ENCODE assay signal across 1 cellular context in the genomic region with DNA sequence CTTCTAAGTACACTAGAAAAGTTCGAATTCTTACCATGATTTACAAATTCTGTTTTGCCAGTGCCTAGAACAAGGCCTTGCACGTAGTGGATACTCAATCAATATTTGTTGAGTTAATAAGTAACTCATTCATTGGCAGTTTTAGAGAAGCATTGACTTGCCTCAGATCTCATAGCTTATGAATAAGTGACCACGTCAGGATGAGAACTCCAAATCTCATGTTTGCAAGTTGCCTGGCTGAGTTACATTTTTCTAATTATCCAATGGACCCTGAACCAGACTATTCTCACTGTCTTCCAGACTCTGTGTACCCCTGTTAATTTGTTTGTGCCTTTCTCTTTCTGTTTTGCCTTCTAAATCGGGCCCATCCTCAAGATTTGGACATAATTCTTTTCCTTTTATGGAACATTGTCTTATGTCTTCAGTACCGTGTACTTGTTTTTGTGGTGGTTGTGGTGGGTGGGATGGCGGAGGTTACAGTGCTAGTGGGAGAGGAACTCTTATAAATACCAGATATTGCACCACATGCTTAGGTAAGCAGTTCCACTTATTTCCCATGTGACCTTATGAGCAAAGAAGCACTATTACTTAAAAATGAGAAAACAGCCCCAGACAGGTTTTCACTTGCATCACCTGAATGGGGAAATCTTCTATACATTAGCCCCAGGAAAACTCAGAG.
TF ChIP-seq lines count a peak whose summit lies in the region.

No MANE protein-coding gene starts in this region.

TF ChIP-seq in HepG2, 621 proteins besides CTCF, POLR2A, EP300 and RAD21 (continued from another document and continues in another):
- TF ChIP-seq, protein P1, sequence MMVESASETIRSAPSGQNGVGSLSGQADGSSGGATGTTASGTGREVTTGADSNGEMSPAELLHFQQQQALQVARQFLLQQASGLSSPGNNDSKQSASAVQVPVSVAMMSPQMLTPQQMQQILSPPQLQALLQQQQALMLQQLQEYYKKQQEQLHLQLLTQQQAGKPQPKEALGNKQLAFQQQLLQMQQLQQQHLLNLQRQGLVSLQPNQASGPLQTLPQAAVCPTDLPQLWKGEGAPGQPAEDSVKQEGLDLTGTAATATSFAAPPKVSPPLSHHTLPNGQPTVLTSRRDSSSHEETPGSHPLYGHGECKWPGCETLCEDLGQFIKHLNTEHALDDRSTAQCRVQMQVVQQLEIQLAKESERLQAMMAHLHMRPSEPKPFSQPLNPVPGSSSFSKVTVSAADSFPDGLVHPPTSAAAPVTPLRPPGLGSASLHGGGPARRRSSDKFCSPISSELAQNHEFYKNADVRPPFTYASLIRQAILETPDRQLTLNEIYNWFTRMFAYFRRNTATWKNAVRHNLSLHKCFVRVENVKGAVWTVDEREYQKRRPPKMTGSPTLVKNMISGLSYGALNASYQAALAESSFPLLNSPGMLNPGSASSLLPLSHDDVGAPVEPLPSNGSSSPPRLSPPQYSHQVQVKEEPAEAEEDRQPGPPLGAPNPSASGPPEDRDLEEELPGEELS (CRISPR knock-in tag; IDR thresholded peaks at IDR 0.05) = peak; percentile 23; the same call in 1 of the 2 replicates
- TF ChIP-seq ZNF564 (CRISPR knock-in tag; IDR thresholded peaks at IDR 0.05) (no peak), MEIS1 (CRISPR knock-in tag; IDR thresholded peaks at IDR 0.05; ENCODE audit: borderline replicate concordance) (0 out of 2 replicates have a peak, but pooled peaks have one; percentile 24), FOSL1 (CRISPR knock-in tag; IDR thresholded peaks at IDR 0.05; ENCODE audit: borderline replicate concordance) (no peak), EEA1 (CRISPR knock-in tag; IDR thresholded peaks at IDR 0.05; ENCODE audit: borderline replicate concordance) (no peak), KLF11 (CRISPR knock-in tag; IDR thresholded peaks at IDR 0.05) (peak; percentile 22; the same call in 1 of the 2 replicates), SOX13 (IDR thresholded peaks at IDR 0.05) (no peak), SOX13 (CRISPR knock-in tag; conservative IDR thresholded peaks at IDR 0.05 in 1 of 2, IDR thresholded peaks at IDR 0.05 in 1 of 2) (peak in 1 of 2 experiments; percentile 44; a peak in 1 of 4 replicates), ZNF839 (CRISPR knock-in tag; IDR thresholded peaks at IDR 0.05; ENCODE audit: borderline replicate concordance) (no peak), ZNF614 (CRISPR knock-in tag; IDR thresholded peaks at IDR 0.05; ENCODE audit: borderline replicate concordance) (0 out of 2 replicates have a peak, but pooled peaks have one; percentile 38), ZNF552 (CRISPR knock-in tag; IDR thresholded peaks at IDR 0.05; ENCODE audit: borderline replicate concordance) (no peak), SMAD3 (CRISPR knock-in tag; IDR thresholded peaks at IDR 0.05) (peak; percentile 65; the same call in 1 of the 2 replicates), NCOA2 (CRISPR knock-in tag; IDR thresholded peaks at IDR 0.05) (no peak), CEBPB (IDR thresholded peaks at IDR 0.05; ENCODE audit: borderline replicate concordance, low read depth, low read length) (peak; percentile 57; the same call in 1 of the 2 replicates), ISL2 (CRISPR knock-in tag; IDR thresholded peaks at IDR 0.05) (0 out of 2 replicates have a peak, but pooled peaks have one; percentile 25), RXRB (CRISPR knock-in tag; IDR thresholded peaks at IDR 0.05; ENCODE audit: borderline replicate concordance) (peak; percentile 33; the same call in 1 of the 2 replicates), CENPT (CRISPR knock-in tag; IDR thresholded peaks at IDR 0.05; ENCODE audit: low read depth) (no peak), ZNF546 (CRISPR knock-in tag; conservative IDR thresholded peaks at IDR 0.05) (no peak), ZNF207 (IDR thresholded peaks at IDR 0.05; ENCODE audit: borderline replicate concordance) (no peak), STAG1 (CRISPR knock-in tag; IDR thresholded peaks at IDR 0.05) (0 out of 2 replicates have a peak, but pooled peaks have one; percentile 4), HOXA3 (CRISPR knock-in tag; IDR thresholded peaks at IDR 0.05) (no peak), MED8 (CRISPR knock-in tag; IDR thresholded peaks at IDR 0.05; ENCODE audit: insufficient replicate concordance) (no peak), MIXL1 (CRISPR knock-in tag; IDR thresholded peaks at IDR 0.05) (peak; percentile 79), GTF3A (CRISPR knock-in tag; conservative IDR thresholded peaks at IDR 0.05) (no peak), ZNF124 (CRISPR knock-in tag; IDR thresholded peaks at IDR 0.05) (no peak), ZNF652 (CRISPR knock-in tag; IDR thresholded peaks at IDR 0.05; ENCODE audit: borderline replicate concordance, low read depth) (no peak), JUN (CRISPR knock-in tag; IDR thresholded peaks at IDR 0.05) (no peak), ATF1 (CRISPR knock-in tag; IDR thresholded peaks at IDR 0.05) (peak; percentile 57; the same call in 1 of the 2 replicates), SOX6 (IDR thresholded peaks at IDR 0.05) (no peak), SOX6 (CRISPR knock-in tag; IDR thresholded peaks at IDR 0.05) (peak; percentile 32; the same call in 1 of the 2 replicates), TBP (CRISPR knock-in tag; IDR thresholded peaks at IDR 0.05) (no peak), ONECUT2 (CRISPR knock-in tag; IDR thresholded peaks at IDR 0.05) (peak; percentile 92), ZNF205 (CRISPR knock-in tag; IDR thresholded peaks at IDR 0.05) (peak; percentile 99)
- TF ChIP-seq, protein P2, sequence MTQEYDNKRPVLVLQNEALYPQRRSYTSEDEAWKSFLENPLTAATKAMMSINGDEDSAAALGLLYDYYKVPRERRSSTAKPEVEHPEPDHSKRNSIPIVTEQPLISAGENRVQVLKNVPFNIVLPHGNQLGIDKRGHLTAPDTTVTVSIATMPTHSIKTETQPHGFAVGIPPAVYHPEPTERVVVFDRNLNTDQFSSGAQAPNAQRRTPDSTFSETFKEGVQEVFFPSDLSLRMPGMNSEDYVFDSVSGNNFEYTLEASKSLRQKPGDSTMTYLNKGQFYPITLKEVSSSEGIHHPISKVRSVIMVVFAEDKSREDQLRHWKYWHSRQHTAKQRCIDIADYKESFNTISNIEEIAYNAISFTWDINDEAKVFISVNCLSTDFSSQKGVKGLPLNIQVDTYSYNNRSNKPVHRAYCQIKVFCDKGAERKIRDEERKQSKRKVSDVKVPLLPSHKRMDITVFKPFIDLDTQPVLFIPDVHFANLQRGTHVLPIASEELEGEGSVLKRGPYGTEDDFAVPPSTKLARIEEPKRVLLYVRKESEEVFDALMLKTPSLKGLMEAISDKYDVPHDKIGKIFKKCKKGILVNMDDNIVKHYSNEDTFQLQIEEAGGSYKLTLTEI (CRISPR knock-in tag; conservative IDR thresholded peaks at IDR 0.05) = no peak
- TF ChIP-seq, protein P3, sequence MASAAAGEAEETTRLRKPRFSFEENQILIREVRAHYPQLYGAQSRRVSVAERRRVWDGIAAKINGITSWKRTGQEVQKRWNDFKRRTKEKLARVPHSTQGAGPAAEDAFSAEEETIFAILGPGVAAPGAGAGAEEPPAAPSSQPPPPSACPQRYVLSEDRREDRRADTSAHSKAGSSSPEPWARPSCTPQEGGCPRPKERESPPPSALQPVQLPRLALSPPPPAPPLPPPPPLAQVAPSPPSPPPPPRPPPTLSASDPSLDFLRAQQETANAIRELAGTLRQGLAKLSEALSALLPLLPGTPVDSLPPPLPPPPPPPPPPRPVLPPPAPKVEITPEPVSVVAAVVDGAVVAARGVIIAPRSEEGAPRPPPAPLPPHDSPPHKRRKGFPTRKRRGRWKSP (CRISPR knock-in tag; IDR thresholded peaks at IDR 0.05) = no peak
- TF ChIP-seq, protein P4, sequence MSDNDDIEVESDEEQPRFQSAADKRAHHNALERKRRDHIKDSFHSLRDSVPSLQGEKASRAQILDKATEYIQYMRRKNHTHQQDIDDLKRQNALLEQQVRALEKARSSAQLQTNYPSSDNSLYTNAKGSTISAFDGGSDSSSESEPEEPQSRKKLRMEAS (IDR thresholded peaks at IDR 0.05) = no peak
- TF ChIP-seq, protein P5, sequence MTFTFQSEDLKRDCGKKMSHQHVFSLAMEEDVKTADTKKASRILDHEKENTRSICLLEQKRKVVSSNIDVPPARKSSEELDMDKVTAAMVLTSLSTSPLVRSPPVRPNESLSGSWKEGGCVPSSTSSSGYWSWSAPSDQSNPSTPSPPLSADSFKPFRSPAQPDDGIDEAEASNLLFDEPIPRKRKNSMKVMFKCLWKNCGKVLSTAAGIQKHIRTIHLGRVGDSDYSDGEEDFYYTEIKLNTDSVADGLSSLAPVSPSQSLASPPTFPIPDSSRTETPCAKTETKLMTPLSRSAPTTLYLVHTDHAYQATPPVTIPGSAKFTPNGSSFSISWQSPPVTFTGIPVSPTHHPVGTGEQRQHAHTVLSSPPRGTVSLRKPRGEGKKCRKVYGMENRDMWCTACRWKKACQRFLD (CRISPR knock-in tag; IDR thresholded peaks at IDR 0.05; ENCODE audit: borderline replicate concordance) = no peak
- TF ChIP-seq, protein P6, sequence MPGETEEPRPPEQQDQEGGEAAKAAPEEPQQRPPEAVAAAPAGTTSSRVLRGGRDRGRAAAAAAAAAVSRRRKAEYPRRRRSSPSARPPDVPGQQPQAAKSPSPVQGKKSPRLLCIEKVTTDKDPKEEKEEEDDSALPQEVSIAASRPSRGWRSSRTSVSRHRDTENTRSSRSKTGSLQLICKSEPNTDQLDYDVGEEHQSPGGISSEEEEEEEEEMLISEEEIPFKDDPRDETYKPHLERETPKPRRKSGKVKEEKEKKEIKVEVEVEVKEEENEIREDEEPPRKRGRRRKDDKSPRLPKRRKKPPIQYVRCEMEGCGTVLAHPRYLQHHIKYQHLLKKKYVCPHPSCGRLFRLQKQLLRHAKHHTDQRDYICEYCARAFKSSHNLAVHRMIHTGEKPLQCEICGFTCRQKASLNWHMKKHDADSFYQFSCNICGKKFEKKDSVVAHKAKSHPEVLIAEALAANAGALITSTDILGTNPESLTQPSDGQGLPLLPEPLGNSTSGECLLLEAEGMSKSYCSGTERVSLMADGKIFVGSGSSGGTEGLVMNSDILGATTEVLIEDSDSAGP (CRISPR knock-in tag; IDR thresholded peaks at IDR 0.05; ENCODE audit: borderline replicate concordance) = no peak
- TF ChIP-seq, protein P7, sequence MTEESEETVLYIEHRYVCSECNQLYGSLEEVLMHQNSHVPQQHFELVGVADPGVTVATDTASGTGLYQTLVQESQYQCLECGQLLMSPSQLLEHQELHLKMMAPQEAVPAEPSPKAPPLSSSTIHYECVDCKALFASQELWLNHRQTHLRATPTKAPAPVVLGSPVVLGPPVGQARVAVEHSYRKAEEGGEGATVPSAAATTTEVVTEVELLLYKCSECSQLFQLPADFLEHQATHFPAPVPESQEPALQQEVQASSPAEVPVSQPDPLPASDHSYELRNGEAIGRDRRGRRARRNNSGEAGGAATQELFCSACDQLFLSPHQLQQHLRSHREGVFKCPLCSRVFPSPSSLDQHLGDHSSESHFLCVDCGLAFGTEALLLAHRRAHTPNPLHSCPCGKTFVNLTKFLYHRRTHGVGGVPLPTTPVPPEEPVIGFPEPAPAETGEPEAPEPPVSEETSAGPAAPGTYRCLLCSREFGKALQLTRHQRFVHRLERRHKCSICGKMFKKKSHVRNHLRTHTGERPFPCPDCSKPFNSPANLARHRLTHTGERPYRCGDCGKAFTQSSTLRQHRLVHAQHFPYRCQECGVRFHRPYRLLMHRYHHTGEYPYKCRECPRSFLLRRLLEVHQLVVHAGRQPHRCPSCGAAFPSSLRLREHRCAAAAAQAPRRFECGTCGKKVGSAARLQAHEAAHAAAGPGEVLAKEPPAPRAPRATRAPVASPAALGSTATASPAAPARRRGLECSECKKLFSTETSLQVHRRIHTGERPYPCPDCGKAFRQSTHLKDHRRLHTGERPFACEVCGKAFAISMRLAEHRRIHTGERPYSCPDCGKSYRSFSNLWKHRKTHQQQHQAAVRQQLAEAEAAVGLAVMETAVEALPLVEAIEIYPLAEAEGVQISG (CRISPR knock-in tag; IDR thresholded peaks at IDR 0.05) = no peak
- TF ChIP-seq, protein P8, sequence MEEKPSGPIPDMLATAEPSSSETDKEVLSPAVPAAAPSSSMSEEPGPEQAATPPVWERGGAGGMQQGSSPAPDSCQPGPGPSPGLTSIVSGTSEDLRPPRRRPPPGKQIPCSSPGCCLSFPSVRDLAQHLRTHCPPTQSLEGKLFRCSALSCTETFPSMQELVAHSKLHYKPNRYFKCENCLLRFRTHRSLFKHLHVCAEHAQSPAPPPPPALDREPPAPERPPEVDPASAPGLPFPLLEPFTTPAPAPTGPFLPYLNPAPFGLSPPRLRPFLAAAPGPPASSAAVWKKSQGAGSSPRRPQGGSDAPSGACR (CRISPR knock-in tag; IDR thresholded peaks at IDR 0.05) = 0 out of 2 replicates have a peak, but pooled peaks have one; percentile 35
- TF ChIP-seq, protein P9, sequence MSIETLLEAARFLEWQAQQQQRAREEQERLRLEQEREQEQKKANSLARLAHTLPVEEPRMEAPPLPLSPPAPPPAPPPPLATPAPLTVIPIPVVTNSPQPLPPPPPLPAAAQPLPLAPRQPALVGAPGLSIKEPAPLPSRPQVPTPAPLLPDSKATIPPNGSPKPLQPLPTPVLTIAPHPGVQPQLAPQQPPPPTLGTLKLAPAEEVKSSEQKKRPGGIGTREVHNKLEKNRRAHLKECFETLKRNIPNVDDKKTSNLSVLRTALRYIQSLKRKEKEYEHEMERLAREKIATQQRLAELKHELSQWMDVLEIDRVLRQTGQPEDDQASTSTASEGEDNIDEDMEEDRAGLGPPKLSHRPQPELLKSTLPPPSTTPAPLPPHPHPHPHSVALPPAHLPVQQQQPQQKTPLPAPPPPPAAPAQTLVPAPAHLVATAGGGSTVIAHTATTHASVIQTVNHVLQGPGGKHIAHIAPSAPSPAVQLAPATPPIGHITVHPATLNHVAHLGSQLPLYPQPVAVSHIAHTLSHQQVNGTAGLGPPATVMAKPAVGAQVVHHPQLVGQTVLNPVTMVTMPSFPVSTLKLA (IDR thresholded peaks at IDR 0.05) = no peak
- TF ChIP-seq, protein P10, sequence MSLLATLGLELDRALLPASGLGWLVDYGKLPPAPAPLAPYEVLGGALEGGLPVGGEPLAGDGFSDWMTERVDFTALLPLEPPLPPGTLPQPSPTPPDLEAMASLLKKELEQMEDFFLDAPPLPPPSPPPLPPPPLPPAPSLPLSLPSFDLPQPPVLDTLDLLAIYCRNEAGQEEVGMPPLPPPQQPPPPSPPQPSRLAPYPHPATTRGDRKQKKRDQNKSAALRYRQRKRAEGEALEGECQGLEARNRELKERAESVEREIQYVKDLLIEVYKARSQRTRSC (CRISPR knock-in tag; IDR thresholded peaks at IDR 0.05; ENCODE audit: low read depth) = no peak
- TF ChIP-seq, protein P11, sequence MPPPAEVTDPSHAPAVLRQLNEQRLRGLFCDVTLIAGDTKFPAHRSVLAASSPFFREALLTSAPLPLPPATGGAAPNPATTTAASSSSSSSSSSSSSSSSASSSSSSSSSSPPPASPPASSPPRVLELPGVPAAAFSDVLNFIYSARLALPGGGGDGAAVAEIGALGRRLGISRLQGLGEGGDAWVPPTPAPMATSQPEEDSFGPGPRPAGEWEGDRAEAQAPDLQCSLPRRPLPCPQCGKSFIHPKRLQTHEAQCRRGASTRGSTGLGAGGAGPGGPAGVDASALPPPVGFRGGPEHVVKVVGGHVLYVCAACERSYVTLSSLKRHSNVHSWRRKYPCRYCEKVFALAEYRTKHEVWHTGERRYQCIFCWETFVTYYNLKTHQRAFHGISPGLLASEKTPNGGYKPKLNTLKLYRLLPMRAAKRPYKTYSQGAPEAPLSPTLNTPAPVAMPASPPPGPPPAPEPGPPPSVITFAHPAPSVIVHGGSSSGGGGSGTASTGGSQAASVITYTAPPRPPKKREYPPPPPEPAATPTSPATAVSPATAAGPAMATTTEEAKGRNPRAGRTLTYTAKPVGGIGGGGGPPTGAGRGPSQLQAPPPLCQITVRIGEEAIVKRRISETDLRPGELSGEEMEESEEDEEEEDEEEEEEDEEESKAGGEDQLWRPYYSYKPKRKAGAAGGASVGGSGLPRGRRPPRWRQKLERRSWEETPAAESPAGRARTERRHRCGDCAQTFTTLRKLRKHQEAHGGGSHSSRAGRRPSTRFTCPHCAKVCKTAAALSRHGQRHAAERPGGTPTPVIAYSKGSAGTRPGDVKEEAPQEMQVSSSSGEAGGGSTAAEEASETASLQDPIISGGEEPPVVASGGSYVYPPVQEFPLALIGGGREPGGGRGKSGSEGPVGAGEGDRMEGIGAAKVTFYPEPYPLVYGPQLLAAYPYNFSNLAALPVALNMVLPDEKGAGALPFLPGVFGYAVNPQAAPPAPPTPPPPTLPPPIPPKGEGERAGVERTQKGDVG (CRISPR knock-in tag; IDR thresholded peaks at IDR 0.05; ENCODE audit: borderline replicate concordance) = no peak
